Comparison of ENCODE assay signal across 8 cellular contexts in genomic region chr1:244801246-244801645, GRCh38. TPM values are rescaled to one million over a fixed set of nuclear protein-coding genes. Genes with fewer than 3 reads are reported as not detected.
DNase-seq lines count a peak whose midpoint lies in the region; ATAC-seq, FAIRE-seq and TF ChIP-seq lines count a peak whose summit lies in the region.

No MANE protein-coding gene starts in this region.

- CTCF ChIA-PET in BJ (lab: Yijun Ruan, JAX): interaction anchor here (0.6 to 4.5 kb wide), 15 partner anchors 11 to 767 kb away, joined by 3 to 31 read pairs (median 4); no protein-coding TSS in a partner anchor

- POLR2A ChIA-PET in BJ (lab: Charles Lee): no interaction called here

- no peaks in the 10 kb centered on the region for H3K36me3 ChIP-seq in BJ (ENCODE audit: control insufficient read depth, insufficient read depth, low read length)
- H3K36me3 ChIP-seq in astrocyte (ENCODE audit: insufficient read depth, low read length): no peaks in the 10 kb centered on the region

- DNase-seq in BJ (ENCODE audit: low read depth) (no peak), GM19238 (ENCODE audit: insufficient read length, low spot score) (peak; percentile 49), HT1080 (ENCODE audit: low read depth) (peak; percentile 21), T follicular helper cell (ENCODE audit: low read depth) (peak; percentile 38), astrocyte (ENCODE audit: low read depth) (no peak), iris pigment epithelial cell (ENCODE audit: low read depth) (peak; percentile 16), sciatic nerve (ENCODE audit: low spot score) (no peak)
- peak; percentile 2 to 44 for DNase-seq in stimulated activated CD8-positive, alpha-beta memory T cell treated with anti-CD3 and anti-CD28 coated beads, Interleukin-15, amount 100 ng/mL, for 4 hours (ENCODE audit: low read depth in 2 of 2)

- no peak for FAIRE-seq in astrocyte (lab: Jason Lieb, UNC)

- no peak overlapping the region for H3K4me3 Mint-ChIP-seq in astrocyte (ENCODE audit: unreplicated experiment)

- no peaks in the 10 kb centered on the region for H4K20me1 ChIP-seq in astrocyte (ENCODE audit: insufficient read depth, low read length)

- no peaks in the 10 kb centered on the region for H3K36me3 Mint-ChIP-seq in astrocyte (ENCODE audit: low read depth, unreplicated experiment)

- H3K27ac Mint-ChIP-seq in astrocyte (ENCODE audit: unreplicated experiment): no peak overlapping the region

- no peak overlapping the region for H2AFZ ChIP-seq in astrocyte (ENCODE audit: low read depth, low read length)

- H3K9ac ChIP-seq in astrocyte (ENCODE audit: low read length): no peak overlapping the region

- TF ChIP-seq CTCF in BJ (IDR thresholded peaks at IDR 0.05; ENCODE audit: insufficient read depth, low read depth, low read length): peak; percentile 58
- TF ChIP-seq CTCF in astrocyte (IDR thresholded peaks at IDR 0.05; ENCODE audit: insufficient read depth, low read depth, low read length): peak; percentile 52

- no peaks in the 10 kb centered on the region for H3K9me3 ChIP-seq in astrocyte (ENCODE audit: insufficient read depth, low read depth, low read length)

- no peak overlapping the region for H3K4me2 ChIP-seq in astrocyte (ENCODE audit: low read length)

- H3K27me3 ChIP-seq in BJ (ENCODE audit: control insufficient read depth, insufficient read depth, low read length) (no peaks in the 10 kb centered on the region), astrocyte (ENCODE audit: insufficient read depth, low read length) (no peaks in the 10 kb centered on the region)

- no peaks in the 10 kb centered on the region for H3K4me1 ChIP-seq in astrocyte (ENCODE audit: insufficient read depth, low read length)

- no peak overlapping the region for H3K4me3 ChIP-seq in BJ (ENCODE audit: low read depth, low read length)
- no peak overlapping the region for H3K4me3 ChIP-seq in astrocyte (ENCODE audit: insufficient read depth, low read depth, low read length)

- no peak for ATAC-seq in sciatic nerve

- H3K27me3 Mint-ChIP-seq in astrocyte (ENCODE audit: low read depth, unreplicated experiment): no peaks in the 10 kb centered on the region

- H3K27ac ChIP-seq in astrocyte (ENCODE audit: low read depth, low read length): no peak overlapping the region

- no peaks in the 10 kb centered on the region for H3K79me2 ChIP-seq in astrocyte (ENCODE audit: insufficient read depth, low read length)

- H3K9me3 Mint-ChIP-seq in astrocyte (ENCODE audit: unreplicated experiment): no peaks in the 10 kb centered on the region

- intact Hi-C loops in sciatic nerve (cut with DNase I): loop anchor here (5.0 to 10.0 kb wide), 2 partner anchors 209 to 244 kb away; no protein-coding TSS in a partner anchor

- no peaks in the 10 kb centered on the region for H3K4me1 Mint-ChIP-seq in astrocyte (ENCODE audit: low read depth, unreplicated experiment)

RNA-seq across cellular contexts. Expression of gene COX20, which starts 34.2 kb away (rescaled TPM):
- polyA plus RNA-seq in BJ (2011; rRNA removed): 12.1 and 25.7 TPM in 2 replicates
- polyA minus RNA-seq in BJ (2011; rRNA and poly(A)+ RNA removed): 3.3 and 3.5 TPM in 2 replicates
- 50.0 and 50.3 TPM in 2 replicates for total RNA-seq in HT1080 (2014; rRNA removed; shearing (Covaris generic))
- 68.8 and 71.9 TPM in 2 replicates for polyA plus RNA-seq in HT1080 (2015; cell fraction: cytosol; rRNA removed)
- polyA plus RNA-seq in HT1080 (2015; cell fraction: nucleus; rRNA removed): 37.5 and 42.3 TPM in 2 replicates
- 48.0 and 51.0 TPM in 2 replicates for total RNA-seq in astrocyte
- 23.7 TPM for total RNA-seq in sciatic nerve

Comparison
In these comparisons a context has a peak if more than half of its experiments do, and no peak if none do; other contexts are left out.
1. DNase-seq: peak in GM19238 (single experiment), HT1080 (single experiment), T follicular helper cell (single experiment), iris pigment epithelial cell (single experiment) and stimulated activated CD8-positive, alpha-beta memory T cell treated with anti-CD3 and anti-CD28 coated beads, Interleukin-15, amount 100 ng/mL, for 4 hours (2 of 2); none in BJ (single experiment), astrocyte (single experiment) and sciatic nerve (single experiment).